10 cellular contexts compared by ENCODE assay signal in genomic region chr14:31059152-31059924, GRCh38. TPM values are rescaled to one million over a fixed set of nuclear protein-coding genes. Genes with fewer than 3 reads are reported as not detected.
DNase-seq lines count a peak whose midpoint lies in the region; ATAC-seq, FAIRE-seq and TF ChIP-seq lines count a peak whose summit lies in the region.
"Had no signal": no experiment of that assay in that cellular context is flagged by ENCODE, and none has a peak within 500 bp of the region (broad histone marks: within the 10 kb centered on the region; RNA-seq: fewer than 3 reads in every experiment).

No MANE protein-coding gene starts in this region.

- H3K9ac ChIP-seq in HUES6 (ENCODE audit: low read length), result peak overlapping the region; percentile 43
- H3K9ac ChIP-seq in adipocyte (ENCODE audit: low read length), result no peak overlapping the region

- H3K4me3 ChIP-seq in A549 (no peak overlapping the region), HUES6 (ENCODE audit: low read depth, low read length) (no peak overlapping the region), adipocyte (ENCODE audit: low read length) (no peak overlapping the region)

- H3K27me3 Mint-ChIP-seq in activated CD8-positive, alpha-beta T cell treated with anti-CD3 and anti-CD28 coated beads, Interleukin-2, amount 10 ng/mL, durations not matched to agents 7 days and 5 days (ENCODE audit: low read depth), result no peaks in the 10 kb centered on the region
- H3K27me3 Mint-ChIP-seq: CD8-positive, alpha-beta memory T cell had no signal

- peak overlapping the region in 1 of 2 experiments; percentile 56; a peak in 2 of 6 replicates for H3K27ac ChIP-seq in A549
- peak overlapping the region; percentile 37; the same call in 1 of the 2 replicates for H3K27ac ChIP-seq in HUES6 (ENCODE audit: low read depth, low read length)

- POLR2A ChIA-PET in A549 (lab: Yijun Ruan, JAX), result interaction anchor here (1.8 kb wide), 1 partner anchor 33 kb away, joined by 9 read pairs; the partner anchor contains the start of gene STRN3
- POLR2A ChIA-PET in activated CD8-positive, alpha-beta T cell treated with anti-CD3 and anti-CD28 coated beads, Interleukin-2, amount 10 ng/mL, durations not matched to agents 7 days and 5 days (lab: Charles Lee), result no interaction called here

- WGBS in A549 (ENCODE audit: missing lambda C conversion rate), result 41% methylated on average over 1 of the region's 1 CpG

- DNase-seq in A549 (ENCODE audit: low read depth in 1 of 2, low spot score in 1 of 2), result peak in 1 of 2 experiments; percentile 15
- DNase-seq in adipocyte (ENCODE audit: low read depth), result peak; percentile 79
- peak; percentile 95 for DNase-seq in iris pigment epithelial cell (ENCODE audit: low read depth)
- DNase-seq in mesenteric fat pad (ENCODE audit: low spot score), result no peak
- no peak for DNase-seq in activated CD8-positive, alpha-beta T cell treated with anti-CD3 and anti-CD28 coated beads, Interleukin-2, amount 10 ng/mL, durations not matched to agents 7 days and 5 days
- DNase-seq: CD8-positive, alpha-beta memory T cell; cortex of kidney had no signal

- H3K4me2 ChIP-seq in A549, result peak overlapping the region; percentile 37

- CTCF ChIA-PET in A549 (lab: Yijun Ruan, JAX), result interaction anchor here (1.8 kb wide), 1 partner anchor 79 kb away, joined by 4 read pairs; no protein-coding TSS in a partner anchor
- CTCF ChIA-PET in activated CD8-positive, alpha-beta T cell treated with anti-CD3 and anti-CD28 coated beads, Interleukin-2, amount 10 ng/mL, durations not matched to agents 7 days and 5 days (lab: Charles Lee), result no interaction called here

- H3K27me3 ChIP-seq in HUES6 (ENCODE audit: control insufficient read depth, insufficient read depth, low read length), result no peaks in the 10 kb centered on the region
- no peaks in the 10 kb centered on the region for H3K27me3 ChIP-seq in adipocyte (replicated peaks; ENCODE audit: control insufficient read depth, insufficient read depth, low read length)

- H3K4me1 ChIP-seq in A549 (peaks cover 21% of the 10 kb centered on the region), HUES6 (ENCODE audit: control insufficient read depth, insufficient read depth, low read length) (peaks cover 20% of the 10 kb centered on the region), adipocyte (ENCODE audit: control insufficient read depth, insufficient read depth, low read length) (peaks cover 28% of the 10 kb centered on the region)

- no peak for TF ChIP-seq POLR2A in A549 (IDR thresholded peaks at IDR 0.05; ENCODE audit: low read length)

- no peaks in the 10 kb centered on the region for H3K36me3 Mint-ChIP-seq in activated CD8-positive, alpha-beta T cell treated with anti-CD3 and anti-CD28 coated beads, Interleukin-2, amount 10 ng/mL, durations not matched to agents 7 days and 5 days (ENCODE audit: low read depth)

- TF ChIP-seq RAD21 in A549 (conservative IDR thresholded peaks at IDR 0.05 in 1 of 2, IDR thresholded peaks at IDR 0.05 in 1 of 2), result no peak

- no peaks in the 10 kb centered on the region for H3K9me3 Mint-ChIP-seq in activated CD8-positive, alpha-beta T cell treated with anti-CD3 and anti-CD28 coated beads, Interleukin-2, amount 10 ng/mL, durations not matched to agents 7 days and 5 days (ENCODE audit: insufficient read depth)
- H3K9me3 Mint-ChIP-seq: CD8-positive, alpha-beta memory T cell had no signal

- TF ChIP-seq CTCF in A549 (IDR thresholded peaks at IDR 0.05), result no peak

- TF ChIP-seq EP300 in A549 (IDR thresholded peaks at IDR 0.05), result 0 out of 5 replicates have a peak, but pooled peaks of 1 of the 2 experiments have one; percentile 23

- no peak overlapping the region for H3K27ac Mint-ChIP-seq in activated CD8-positive, alpha-beta T cell treated with anti-CD3 and anti-CD28 coated beads, Interleukin-2, amount 10 ng/mL, durations not matched to agents 7 days and 5 days

- H3K36me3 ChIP-seq in HUES6 (ENCODE audit: control insufficient read depth, insufficient read depth, low read length) (no peaks in the 10 kb centered on the region), adipocyte (ENCODE audit: control insufficient read depth, insufficient read depth, low read length, severe bottlenecking) (no peaks in the 10 kb centered on the region)

- ATAC-seq in A549 (no peak), HG02973 (IDR thresholded peaks at IDR 0.05; ENCODE audit: unreplicated experiment) (no peak), SK-N-SH treated with all-trans-retinoic acid at 6 μM for 48 hours (no peak)
- no peak for ATAC-seq in activated CD8-positive, alpha-beta T cell treated with anti-CD3 and anti-CD28 coated beads, Interleukin-2, amount 10 ng/mL, durations not matched to agents 7 days and 5 days

- H3K9me3 ChIP-seq in A549 (no peaks in the 10 kb centered on the region), HUES6 (ENCODE audit: control insufficient read depth, insufficient read depth, low read depth, low read length) (no peaks in the 10 kb centered on the region), adipocyte (ENCODE audit: control insufficient read depth, low read length) (no peaks in the 10 kb centered on the region)

- no peaks in the 10 kb centered on the region for H3K4me1 Mint-ChIP-seq in activated CD8-positive, alpha-beta T cell treated with anti-CD3 and anti-CD28 coated beads, Interleukin-2, amount 10 ng/mL, durations not matched to agents 7 days and 5 days (ENCODE audit: low read depth)

- H3K4me3 Mint-ChIP-seq in activated CD8-positive, alpha-beta T cell treated with anti-CD3 and anti-CD28 coated beads, Interleukin-2, amount 10 ng/mL, durations not matched to agents 7 days and 5 days, result no peak overlapping the region
- H3K4me3 Mint-ChIP-seq: CD8-positive, alpha-beta memory T cell had no signal

- no peak for FAIRE-seq in A549 (lab: Jason Lieb, UNC)

TF ChIP-seq in A549, 52 proteins besides CTCF, POLR2A, EP300 and RAD21:
- no peak for TF ChIP-seq RNF2 (IDR thresholded peaks at IDR 0.05; ENCODE audit: borderline replicate concordance, low read depth)
- TF ChIP-seq TFCP2L1 (CRISPR knock-in tag; IDR thresholded peaks at IDR 0.05), result no peak
- peak; percentile 60 to 79; a peak in 2 of 4 replicates for TF ChIP-seq CEBPB (IDR thresholded peaks at IDR 0.05)

TF ChIP-seq in SK-N-SH treated with all-trans-retinoic acid at 6 μM for 48 hours, 23 proteins besides CTCF, POLR2A, EP300 and RAD21:
- TF ChIP-seq ESRRG (CRISPR knock-in tag; IDR thresholded peaks at IDR 0.05) (no peak), ZC3H10 (CRISPR knock-in tag; IDR thresholded peaks at IDR 0.05) (no peak), PATZ1 (CRISPR knock-in tag; IDR thresholded peaks at IDR 0.05; ENCODE audit: borderline replicate concordance) (no peak), ZFP30 (CRISPR knock-in tag; IDR thresholded peaks at IDR 0.05) (no peak), GLIS3 (CRISPR knock-in tag; IDR thresholded peaks at IDR 0.05) (no peak), ZNF565 (CRISPR knock-in tag; conservative IDR thresholded peaks at IDR 0.05; ENCODE audit: low read depth) (no peak), RARB (CRISPR knock-in tag; IDR thresholded peaks at IDR 0.05) (no peak)

RNA-seq across cellular contexts. Expression of gene STRN3, which starts 33.2 kb away (rescaled TPM):
- 37.3 and 44.8 TPM in 2 replicates for polyA plus RNA-seq in A549 (2011; rRNA removed)
- 7.1 and 8.2 TPM in 2 replicates for polyA plus RNA-seq in A549 (2012; cell fraction: cytosol; rRNA removed)
- polyA plus RNA-seq in A549 (2012; cell fraction: nucleus; rRNA removed), result 9.0 and 11.1 TPM in 2 replicates
- polyA plus RNA-seq in A549 (2017; fragmentation: RNase III; extraction: RNeasy Plus Mini Kit Qiagen cat#74134 plus additional on column Dnase treatment), result 21.6 to 22.9 TPM (median 22.1 TPM) in 3 replicates
- 35.2 and 36.8 TPM in 2 replicates for polyA minus RNA-seq in A549 (2011; rRNA and poly(A)+ RNA removed)
- total RNA-seq in mesenteric fat pad, result 42.0 TPM
- 10 to 100 TPM; 19.0 to 23.0 TPM for total RNA-seq in activated CD8-positive, alpha-beta T cell treated with anti-CD3 and anti-CD28 coated beads, Interleukin-2, amount 10 ng/mL, durations not matched to agents 7 days and 5 days

RNA-seq across cellular contexts. Expression of gene AP4S1, which starts 33.9 kb away (rescaled TPM):
- polyA plus RNA-seq in A549 (2011; rRNA removed) (8.5 and 12.4 TPM in 2 replicates), A549 (2017; fragmentation: RNase III; extraction: RNeasy Plus Mini Kit Qiagen cat#74134 plus additional on column Dnase treatment) (13.4 to 16.0 TPM (median 14.4 TPM) in 3 replicates)
- 2.4 and 2.7 TPM in 2 replicates for polyA plus RNA-seq in A549 (2012; cell fraction: cytosol; rRNA removed)
- 2.2 and 3.7 TPM in 2 replicates for polyA plus RNA-seq in A549 (2012; cell fraction: nucleus; rRNA removed)
- 3.7 and 5.3 TPM in 2 replicates for polyA minus RNA-seq in A549 (2011; rRNA and poly(A)+ RNA removed)
- 7.3 TPM for total RNA-seq in mesenteric fat pad
- total RNA-seq in activated CD8-positive, alpha-beta T cell treated with anti-CD3 and anti-CD28 coated beads, Interleukin-2, amount 10 ng/mL, durations not matched to agents 7 days and 5 days, result 1 to 10 TPM; 7.6 to 7.7 TPM

Comparison
In these comparisons a context has a peak if more than half of its experiments do, and no peak if none do; other contexts are left out.
1. DNase-seq: peak in adipocyte (single experiment) and iris pigment epithelial cell (single experiment); none in mesenteric fat pad (single experiment) and activated CD8-positive, alpha-beta T cell treated with anti-CD3 and anti-CD28 coated beads, Interleukin-2, amount 10 ng/mL, durations not matched to agents 7 days and 5 days (single experiment).